Comparison of ENCODE assay signal across 8 cellular contexts in genomic region chrX:131792356-131792749, GRCh38.
A peak's percentile ranks its signal among the peaks of the same experiment; 100 is the strongest.
DNase-seq lines count a peak whose midpoint lies in the region; ATAC-seq, FAIRE-seq and TF ChIP-seq lines count a peak whose summit lies in the region.

No MANE protein-coding gene starts in this region.

- H3K4me1 Mint-ChIP-seq in T-helper 17 cell: no peaks in the 10 kb centered on the region

- TF ChIP-seq POLR2A in A549 (IDR thresholded peaks at IDR 0.05; ENCODE audit: low read length): no peak

- no peak for TF ChIP-seq EP300 in A549 (IDR thresholded peaks at IDR 0.05)

- H3K4me1 ChIP-seq in A549: 0 out of 3 replicates have a peak, but pooled peaks cover 5% of the 10 kb centered on the region

- CTCF ChIA-PET in A549 (lab: Yijun Ruan, JAX): interaction anchor here (0.6 to 1.9 kb wide), 9 partner anchors 9 to 776 kb away, joined by 3 to 7 read pairs (median 3); no protein-coding TSS in a partner anchor

- H3K4me3 ChIP-seq in A549: peak overlapping the region; percentile 59

- POLR2A ChIA-PET in A549 (lab: Yijun Ruan, JAX): no interaction called here

- peak overlapping the region; percentile 90 to 92 for H3K27ac ChIP-seq in A549

- H3K4me3 Mint-ChIP-seq in T-helper 17 cell: no peak overlapping the region

- TF ChIP-seq CTCF in A549 (IDR thresholded peaks at IDR 0.05): peak; percentile 45; the same call in 2 of the 3 replicates

- WGBS in A549 (ENCODE audit: missing lambda C conversion rate): under 1% methylated on average over 9 of the region's 13 CpGs

- peak; percentile 93 to 97 for ATAC-seq in A549
- peak; percentile 77 for ATAC-seq in GM19023 (IDR thresholded peaks at IDR 0.05; ENCODE audit: unreplicated experiment)
- ATAC-seq in HG03460 (IDR thresholded peaks at IDR 0.05; ENCODE audit: unreplicated experiment): no peak
- ATAC-seq in T-helper 17 cell: no peak

- H3K9me3 ChIP-seq in A549: no peaks in the 10 kb centered on the region
- no peaks in the 10 kb centered on the region for H3K9me3 ChIP-seq in T-helper 17 cell (ENCODE audit: control insufficient read depth, low read length, poor library complexity, severe bottlenecking)

- no peaks in the 10 kb centered on the region for H3K27me3 Mint-ChIP-seq in T-helper 17 cell

- peak overlapping the region; percentile 98 for H3K4me2 ChIP-seq in A549

- DNase-seq in A549 (ENCODE audit: low read depth in 1 of 2, low spot score in 1 of 2): peak; percentile 47 to 96
- peak; percentile 57 to 82 for DNase-seq in NCI-H1930 (lab: John Stamatoyannopoulos, UW)
- DNase-seq in cerebellar cortex (ENCODE audit: low spot score): peak; percentile 63
- peak; percentile 89 for DNase-seq in retina
- DNase-seq in T-helper 17 cell: no peak
- no peak for DNase-seq in activated CD4-positive, alpha-beta T cell treated with anti-CD3 and anti-CD28 coated beads, Interleukin-2, amount 50 U/mL, for 1 hour

- no peaks in the 10 kb centered on the region for H3K36me3 Mint-ChIP-seq in T-helper 17 cell (ENCODE audit: low read depth)

- FAIRE-seq in A549 (lab: Jason Lieb, UNC): peak; percentile 100

- peak; percentile 89 to 90 for TF ChIP-seq RAD21 in A549 (conservative IDR thresholded peaks at IDR 0.05 in 1 of 2, IDR thresholded peaks at IDR 0.05 in 1 of 2)

- no peak overlapping the region for H3K27ac Mint-ChIP-seq in T-helper 17 cell

TF ChIP-seq in A549, 52 proteins besides CTCF, POLR2A, EP300 and RAD21 (continues in another document):
- TF ChIP-seq KDM5A (IDR thresholded peaks at IDR 0.05) (no peak), TFCP2L1 (CRISPR knock-in tag; IDR thresholded peaks at IDR 0.05) (no peak), ATOH8 (CRISPR knock-in tag; IDR thresholded peaks at IDR 0.05; ENCODE audit: low read depth) (no peak), CBX2 (IDR thresholded peaks at IDR 0.05; ENCODE audit: borderline replicate concordance, low read depth) (no peak), FOSB (CRISPR knock-in tag; IDR thresholded peaks at IDR 0.05) (no peak), SMC3 (IDR thresholded peaks at IDR 0.05) (peak; percentile 71), HDAC2 (IDR thresholded peaks at IDR 0.05) (no peak), MAX (IDR thresholded peaks at IDR 0.05) (peak; percentile 62), REST (IDR thresholded peaks at IDR 0.05) (no peak), POLR2AphosphoS2 (conservative IDR thresholded peaks at IDR 0.05; ENCODE audit: low read length) (no peak), JUNB (IDR thresholded peaks at IDR 0.05) (no peak), BHLHE40 (IDR thresholded peaks at IDR 0.05; ENCODE audit: low read depth, low read length) (no peak), HOXB13 (CRISPR knock-in tag; IDR thresholded peaks at IDR 0.05; ENCODE audit: low read depth) (no peak), ZNF302 (CRISPR knock-in tag; IDR thresholded peaks at IDR 0.05) (no peak), BCL3 (IDR thresholded peaks at IDR 0.05) (peak; percentile 76; the same call in 1 of the 3 replicates), FOSL2 (IDR thresholded peaks at IDR 0.05) (no peak), FOSL2 (CRISPR knock-in tag; IDR thresholded peaks at IDR 0.05) (0 out of 2 replicates have a peak, but pooled peaks have one; percentile 8), KDM1A (IDR thresholded peaks at IDR 0.05; ENCODE audit: low read depth) (no peak), JUN (IDR thresholded peaks at IDR 0.05) (peak in 1 of 2 experiments; percentile 41; a peak in 2 of 5 replicates), CHD2 (IDR thresholded peaks at IDR 0.05; ENCODE audit: low read length, partially characterized antibody) (no peak), NR3C1 (IDR thresholded peaks at IDR 0.05) (no peak), CHD4 (IDR thresholded peaks at IDR 0.05; ENCODE audit: borderline replicate concordance) (no peak), FOXS1 (CRISPR knock-in tag; IDR thresholded peaks at IDR 0.05) (no peak), RARB (CRISPR knock-in tag; IDR thresholded peaks at IDR 0.05) (no peak), ESRRA (IDR thresholded peaks at IDR 0.05; ENCODE audit: borderline replicate concordance, low read length) (no peak), NPAS2 (CRISPR knock-in tag; IDR thresholded peaks at IDR 0.05; ENCODE audit: borderline replicate concordance) (no peak), ELK1 (IDR thresholded peaks at IDR 0.05; ENCODE audit: low read depth, low read length) (no peak), PHF8 (IDR thresholded peaks at IDR 0.05; ENCODE audit: borderline replicate concordance, low read depth) (no peak), TP53 (CRISPR knock-in tag; IDR thresholded peaks at IDR 0.05) (no peak), CBX8 (IDR thresholded peaks at IDR 0.05) (no peak), CEBPB (IDR thresholded peaks at IDR 0.05) (0 out of 4 replicates have a peak, but pooled peaks of 1 of the 2 experiments have one; percentile 3), MAZ (IDR thresholded peaks at IDR 0.05; ENCODE audit: borderline replicate concordance, low read depth, low read length) (peak; percentile 75; the same call in 1 of the 2 replicates), USF2 (IDR thresholded peaks at IDR 0.05) (no peak)

Comparison
In these comparisons a context has a peak if more than half of its experiments do, and no peak if none do; other contexts are left out.
1. ATAC-seq: peak in A549 (2 of 2) and GM19023 (single experiment); none in HG03460 (single experiment) and T-helper 17 cell (single experiment).
2. DNase-seq: peak in A549 (2 of 2), NCI-H1930 (2 of 2), cerebellar cortex (single experiment) and retina (single experiment); none in T-helper 17 cell (0 of 3) and activated CD4-positive, alpha-beta T cell treated with anti-CD3 and anti-CD28 coated beads, Interleukin-2, amount 50 U/mL, for 1 hour (single experiment).